15 cellular contexts compared by ENCODE assay signal in genomic region chr14:105187935-105188524, GRCh38. TPM values are rescaled to one million over a fixed set of nuclear protein-coding genes. Genes with fewer than 3 reads are reported as not detected.
DNase-seq lines count a peak whose midpoint lies in the region; ATAC-seq and TF ChIP-seq lines count a peak whose summit lies in the region.
"Had no signal": no experiment of that assay in that cellular context is flagged by ENCODE, and none has a peak within 500 bp of the region (broad histone marks: within the 10 kb centered on the region; RNA-seq: fewer than 3 reads in every experiment).

No MANE protein-coding gene starts in this region.

- no peak overlapping the region for H3K4me3 Mint-ChIP-seq in stimulated activated memory B cell treated with anti-CD40 and anti-IgM and Interleukin-4, amounts not matched to agents 10 μg/mL and 1 μg/mL and 100 μg/mL, for 72 hours
- H3K4me3 Mint-ChIP-seq in nephron progenitor cell, result no peak overlapping the region
- H3K4me3 Mint-ChIP-seq: T-helper 2 cell treated with Interferon-gamma antibody and Interleukin-4, amounts not matched to agents 5 μg/mL and 100 μg/mL, for 36 hours had no signal

- TF ChIP-seq CTCF in Peyer's patch (IDR thresholded peaks at IDR 0.05) (peak in 4 of 6 experiments; percentile 13 to 83 (median 71)), kidney epithelial cell (IDR thresholded peaks at IDR 0.05; ENCODE audit: insufficient read depth, low read length, poor library complexity, severe bottlenecking) (peak; percentile 16), nephron progenitor cell (IDR thresholded peaks at IDR 0.05) (no peak)

- H3K9me3 Mint-ChIP-seq in stimulated activated memory B cell treated with anti-CD40 and anti-IgM and Interleukin-4, amounts not matched to agents 10 μg/mL and 1 μg/mL and 100 μg/mL, for 72 hours, result peaks cover 4% of the 10 kb centered on the region
- peaks cover 18% of the 10 kb centered on the region for H3K9me3 Mint-ChIP-seq in nephron progenitor cell

- no peak overlapping the region for H3K27ac Mint-ChIP-seq in stimulated activated memory B cell treated with anti-CD40 and anti-IgM and Interleukin-4, amounts not matched to agents 10 μg/mL and 1 μg/mL and 100 μg/mL, for 72 hours
- H3K27ac Mint-ChIP-seq in nephron progenitor cell, result no peak overlapping the region
- H3K27ac Mint-ChIP-seq: T-helper 2 cell treated with Interferon-gamma antibody and Interleukin-4, amounts not matched to agents 5 μg/mL and 100 μg/mL, for 36 hours had no signal

- H3K9me3 ChIP-seq in Peyer's patch, result peaks cover 0 to 5% (median 0%) of the 10 kb centered on the region in 4 donors

- no peaks in the 10 kb centered on the region for H3K27me3 ChIP-seq in Peyer's patch
- H3K27me3 ChIP-seq in kidney epithelial cell (ENCODE audit: control insufficient read depth, insufficient read depth, low read length), result peaks cover 5% of the 10 kb centered on the region
- H3K27me3 ChIP-seq: ovary had no signal

- H3K36me3 Mint-ChIP-seq in stimulated activated memory B cell treated with anti-CD40 and anti-IgM and Interleukin-4, amounts not matched to agents 10 μg/mL and 1 μg/mL and 100 μg/mL, for 72 hours, result no peaks in the 10 kb centered on the region
- no peaks in the 10 kb centered on the region for H3K36me3 Mint-ChIP-seq in nephron progenitor cell (ENCODE audit: low read depth)

- TF ChIP-seq POLR2A in Peyer's patch (IDR thresholded peaks at IDR 0.05), result no peak

- H3K27ac ChIP-seq in Peyer's patch, result no peak overlapping the region
- H3K27ac ChIP-seq: HL-60, ovary had no signal

- H3K4me3 ChIP-seq in Peyer's patch, result no peak overlapping the region
- no peak overlapping the region for H3K4me3 ChIP-seq in kidney epithelial cell (ENCODE audit: low read depth, low read length)
- H3K4me3 ChIP-seq: ovary had no signal

- H3K4me1 ChIP-seq in Peyer's patch, result no peaks in the 10 kb centered on the region

- peaks cover 80% of the 10 kb centered on the region for H3K27me3 Mint-ChIP-seq in stimulated activated memory B cell treated with anti-CD40 and anti-IgM and Interleukin-4, amounts not matched to agents 10 μg/mL and 1 μg/mL and 100 μg/mL, for 72 hours
- peaks cover 37% of the 10 kb centered on the region for H3K27me3 Mint-ChIP-seq in nephron progenitor cell (ENCODE audit: low read depth, poor library complexity)

- H3K36me3 ChIP-seq in Peyer's patch (no peaks in the 10 kb centered on the region), kidney epithelial cell (ENCODE audit: control insufficient read depth, insufficient read depth, low read length) (no peaks in the 10 kb centered on the region)
- H3K36me3 ChIP-seq: ovary had no signal

- peak; percentile 34 for DNase-seq in stimulated activated CD4-positive, alpha-beta T cell treated with anti-CD3 and anti-CD28 coated beads, Interleukin-1b, Interleukin-23, amount 100 ng/mL, for 48 hours
- no peak for DNase-seq in stimulated activated CD4-positive, alpha-beta T cell treated with anti-CD3 and anti-CD28 coated beads, Interleukin-2, amount 100 ng/mL, for 48 hours
- DNase-seq in Peyer's patch (peak in 2 of 3 donors; percentile 81 to 84), kidney epithelial cell (ENCODE audit: low read depth) (no peak), NCI-H1436 (lab: John Stamatoyannopoulos, UW) (no peak), HCEC 1CT (no peak), nephron progenitor cell (no peak)
- DNase-seq: activated CD8-positive, alpha-beta memory T cell treated with anti-CD3 and anti-CD28 coated beads, Interleukin-2, amount 50 U/mL, for 4 hours; amniotic stem cell; OCI-M1; ovary; stimulated activated naive CD4-positive, alpha-beta T cell had no signal

- H3K4me1 Mint-ChIP-seq in stimulated activated memory B cell treated with anti-CD40 and anti-IgM and Interleukin-4, amounts not matched to agents 10 μg/mL and 1 μg/mL and 100 μg/mL, for 72 hours, result peaks cover 21% of the 10 kb centered on the region
- no peaks in the 10 kb centered on the region for H3K4me1 Mint-ChIP-seq in nephron progenitor cell

- ATAC-seq in stimulated activated memory B cell treated with anti-CD40 and anti-IgM and Interleukin-4, amounts not matched to agents 10 μg/mL and 1 μg/mL and 100 μg/mL, for 72 hours, result no peak

RNA-seq across cellular contexts. Expression of gene NUDT14, which starts 6.9 kb away (rescaled TPM):
- 10 to 100 TPM in 3 of 4 donors, 1 to 10 TPM in 1; 6.6 to 47.7 (median 25.7) TPM for total RNA-seq in Peyer's patch
- 73.0 and 87.4 TPM in 2 replicates for total RNA-seq in kidney epithelial cell

RNA-seq across cellular contexts. Expression of gene JAG2, which starts 19.5 kb away (rescaled TPM):
- 10 to 100 TPM in 3 of 4 donors, 1 to 10 TPM in 1; 7.5 to 33.0 (median 11.2) TPM for total RNA-seq in Peyer's patch
- total RNA-seq in kidney epithelial cell, result 2.4 and 2.7 TPM in 2 replicates

Comparison
In these comparisons a context has a peak if more than half of its experiments do, and no peak if none do; other contexts are left out.
1. DNase-seq: peak in stimulated activated CD4-positive, alpha-beta T cell treated with anti-CD3 and anti-CD28 coated beads, Interleukin-1b, Interleukin-23, amount 100 ng/mL, for 48 hours (single experiment) and Peyer's patch (2 of 3); none in stimulated activated CD4-positive, alpha-beta T cell treated with anti-CD3 and anti-CD28 coated beads, Interleukin-2, amount 100 ng/mL, for 48 hours (0 of 2), kidney epithelial cell (single experiment), NCI-H1436 (single experiment), HCEC 1CT (single experiment) and nephron progenitor cell (single experiment).